8 cellular contexts compared by ENCODE assay signal in genomic region chr3:52046186-52046913, GRCh38. TPM values are rescaled to one million over a fixed set of nuclear protein-coding genes. Genes with fewer than 3 reads are reported as not detected.
DNase-seq lines count a peak whose midpoint lies in the region; ATAC-seq, FAIRE-seq and TF ChIP-seq lines count a peak whose summit lies in the region.

No MANE protein-coding gene starts in this region.

- H3K9me3 ChIP-seq in HepG2 (ENCODE audit: low read length) (no peaks in the 10 kb centered on the region), vagina (no peaks in the 10 kb centered on the region)

- intact Hi-C loops in Right ventricle myocardium inferior (cut with DNase I), result no loop called here
- intact Hi-C loops in cardiac septum (cut with DNase I), result no loop called here
- intact Hi-C loops in HepG2 (cut with micrococcal nuclease; ENCODE audit: unreplicated experiment), result no loop called here
- intact Hi-C loops in vagina (cut with DNase I), result no loop called here

- WGBS in HepG2 (ENCODE audit: low lambda C conversion rate), result 63% methylated on average over 9 of the region's 12 CpGs

- H3K4me3 ChIP-seq in HepG2 (replicated peaks in 1 of 3; ENCODE audit: insufficient read depth in 1 of 3, low read depth in 2 of 3, low read length in 3 of 3) (peak overlapping the region in 1 of 3 experiments; percentile 22; a peak in 1 of 6 replicates), vagina (no peak overlapping the region)

- peak overlapping the region; percentile 46 for H3K4me2 ChIP-seq in HepG2 (ENCODE audit: low read depth, low read length)

- H3K79me2 ChIP-seq in HepG2 (ENCODE audit: insufficient read depth, low read length), result no peaks in the 10 kb centered on the region

- TF ChIP-seq RAD21 in HepG2 (CRISPR knock-in tag; IDR thresholded peaks at IDR 0.05), result no peak

- H3K9ac ChIP-seq in HepG2 (ENCODE audit: insufficient read depth, low read depth, low read length), result peak overlapping the region; percentile 44; the same call in 1 of the 2 replicates

- H3K27ac ChIP-seq in caudate nucleus (ENCODE audit: low read depth, low read length) (peak overlapping the region; percentile 100), HepG2 (ENCODE audit: extremely low read length, insufficient read depth, low read length) (no peak overlapping the region), vagina (peak overlapping the region; percentile 95)

- peaks cover 35% of the 10 kb centered on the region for H3K4me1 ChIP-seq in HepG2 (ENCODE audit: insufficient read depth, low read length)
- H3K4me1 ChIP-seq in vagina, result peaks cover 75% of the 10 kb centered on the region

- TF ChIP-seq POLR2A in HepG2 (IDR thresholded peaks at IDR 0.05; ENCODE audit: insufficient read depth in 1 of 2, low read depth in 2 of 2, low read length in 2 of 2) (no peak), vagina (IDR thresholded peaks at IDR 0.05) (no peak)

- POLR2A ChIA-PET in HepG2 (lab: Yijun Ruan, JAX), result interaction anchor here (0.9 to 1.2 kb wide), 2 partner anchors 11 to 68 kb away, joined by 3 to 7 read pairs; no protein-coding TSS in a partner anchor

- TF ChIP-seq EP300 in HepG2 (IDR thresholded peaks at IDR 0.05; ENCODE audit: low read depth in 2 of 2, low read length in 2 of 2), result no peak
- no peak for TF ChIP-seq EP300 in HepG2 (CRISPR knock-in tag; IDR thresholded peaks at IDR 0.05; ENCODE audit: borderline replicate concordance)

- peaks cover 7 to 16% of the 10 kb centered on the region in 2 experiments; a peak in 4 of 5 replicates for H3K36me3 ChIP-seq in HepG2 (replicated peaks in 1 of 2; ENCODE audit: control insufficient read depth in 1 of 2, insufficient read depth in 2 of 2, low read length in 2 of 2)
- peaks cover 0 to 29% of the 10 kb centered on the region in 2 donors for H3K36me3 ChIP-seq in vagina

- H3K27me3 ChIP-seq in HepG2 (ENCODE audit: control insufficient read depth in 1 of 2, insufficient read depth in 2 of 2, low read length in 2 of 2), result no peaks in the 10 kb centered on the region; a peak in 1 of 5 replicates
- H3K27me3 ChIP-seq in vagina, result no peaks in the 10 kb centered on the region

- H2AFZ ChIP-seq in HepG2 (ENCODE audit: low read length), result no peak overlapping the region

- TF ChIP-seq CTCF in HepG2 (CRISPR knock-in tag; IDR thresholded peaks at IDR 0.05) (no peak), vagina (IDR thresholded peaks at IDR 0.05) (no peak)

- CTCF ChIA-PET in HepG2 (lab: Yijun Ruan, JAX; ENCODE audit: low intra/inter-chr PET ratio, low total read pairs), result no interaction called here

- no TSS peak for BruUV-seq in HepG2 (replicated peaks; lab: Mats Ljungman, UMichigan)

- DNase-seq in Right ventricle myocardium inferior (ENCODE audit: missing footprints) (no peak), cardiac septum (ENCODE audit: low spot score) (no peak), caudate nucleus (lab: John Stamatoyannopoulos, UW) (peak in 35 of 61 donors; percentile 27 to 71 (median 58)), HepG2 (ENCODE audit: low spot score) (no peak), vagina (ENCODE audit: extremely low spot score in 2 of 2) (no peak), AML-193 (lab: John Stamatoyannopoulos, UW) (no peak)
- DNase-seq in stimulated activated CD4-positive, alpha-beta T cell treated with anti-CD3 and anti-CD28 coated beads, Interleukin-1b, Interleukin-23, amount 100 ng/mL, for 48 hours, result no peak

- ATAC-seq in Right ventricle myocardium inferior (peak; percentile 54), HepG2 (peak; percentile 15), GM21737 (IDR thresholded peaks at IDR 0.05; ENCODE audit: unreplicated experiment) (no peak)

- FAIRE-seq in HepG2 (lab: Jason Lieb, UNC), result no peak

- no peaks in the 10 kb centered on the region for H4K20me1 ChIP-seq in HepG2 (ENCODE audit: insufficient read depth, low read length)

- in situ Hi-C loops in HepG2 (cut with HindIII; ENCODE audit: extremely low pct_ligation_motif_present, low pct_unique_long_range_greater_than_20kb), result no loop called here

TF ChIP-seq in HepG2, 621 proteins besides CTCF, POLR2A, EP300 and RAD21:
- peak; percentile 25; the same call in 1 of the 2 replicates for TF ChIP-seq ZNF768 (CRISPR knock-in tag; IDR thresholded peaks at IDR 0.05)
- TF ChIP-seq ZBTB26 (CRISPR knock-in tag; IDR thresholded peaks at IDR 0.05; ENCODE audit: borderline replicate concordance), result no peak
- TF ChIP-seq FOSL2 (CRISPR knock-in tag; IDR thresholded peaks at IDR 0.05), result 0 out of 2 replicates have a peak, but pooled peaks have one; percentile 30

RNA-seq across cellular contexts. Expression of gene DUSP7, which starts 10.0 kb away (rescaled TPM):
- total RNA-seq in Right ventricle myocardium inferior (25.0 TPM), cardiac septum (21.2 TPM), HepG2 (2016; rRNA removed; fragmentation: Illumina TruSeq; extraction: Trizol) (6.6 and 7.3 TPM in 2 replicates), vagina (59.9 TPM)
- total RNA-seq in HepG2 (2016; cell fraction: cytosol; rRNA removed; fragmentation: Illumina TruSeq; extraction: Trizol; ENCODE audit: low read depth), result 4.7 and 5.1 TPM in 2 replicates
- 5.1 and 7.0 TPM in 2 replicates for total RNA-seq in HepG2 (2016; cell fraction: insoluble cytoplasmic fraction; rRNA removed; fragmentation: Illumina TruSeq; extraction: Trizol)
- 14.7 and 15.2 TPM in 2 replicates for total RNA-seq in HepG2 (2016; cell fraction: membrane; rRNA removed; fragmentation: Illumina TruSeq; extraction: Trizol)
- total RNA-seq in HepG2 (2016; cell fraction: nucleus; rRNA removed; fragmentation: Illumina TruSeq; extraction: Trizol), result 4.6 and 4.7 TPM in 2 replicates
- 8.7 and 8.8 TPM in 2 replicates for polyA plus RNA-seq in HepG2 (2011; rRNA removed)
- 8.3 and 10.5 TPM in 2 replicates for polyA plus RNA-seq in HepG2 (2011; cell fraction: cytosol; rRNA removed)
- 5.7 and 6.3 TPM in 2 replicates for polyA plus RNA-seq in HepG2 (2011; cell fraction: nucleus; rRNA removed)
- polyA plus RNA-seq in HepG2 (2012), result 2.9 and 3.4 TPM in 2 replicates
- polyA plus RNA-seq in HepG2 (2016; cell fraction: cytosol; fragmentation: Illumina TruSeq; extraction: Trizol; ENCODE audit: low read depth), result 7.5 and 8.7 TPM in 2 replicates
- 9.3 and 11.6 TPM in 2 replicates for polyA plus RNA-seq in HepG2 (2016; cell fraction: insoluble cytoplasmic fraction; fragmentation: Illumina TruSeq; extraction: Trizol; ENCODE audit: low read depth)
- 15.7 and 19.4 TPM in 2 replicates for polyA plus RNA-seq in HepG2 (2016; cell fraction: membrane; fragmentation: Illumina TruSeq; extraction: Trizol; ENCODE audit: low read depth)
- polyA plus RNA-seq in HepG2 (2016; cell fraction: nucleus; fragmentation: Illumina TruSeq; extraction: Trizol; ENCODE audit: insufficient read depth, low read depth), result 7.9 and 8.3 TPM in 2 replicates
- polyA minus RNA-seq in HepG2 (2011; rRNA and poly(A)+ RNA removed; ENCODE audit: low replicate concordance), result 31.6 and 87.2 TPM in 2 replicates
- polyA minus RNA-seq in HepG2 (2011; cell fraction: cytosol; rRNA and poly(A)+ RNA removed), result 8.1 and 9.1 TPM in 2 replicates
- polyA minus RNA-seq in HepG2 (2011; cell fraction: nucleus; rRNA and poly(A)+ RNA removed), result 4.6 and 5.6 TPM in 2 replicates

RNA-seq across cellular contexts. Expression of gene RPL29, which starts 50.7 kb away (rescaled TPM):
- 677 TPM for total RNA-seq in Right ventricle myocardium inferior
- total RNA-seq in cardiac septum, result 466 TPM
- 1,348 and 1,507 TPM in 2 replicates for total RNA-seq in HepG2 (2016; rRNA removed; fragmentation: Illumina TruSeq; extraction: Trizol)
- 2,410 and 2,561 TPM in 2 replicates for total RNA-seq in HepG2 (2016; cell fraction: cytosol; rRNA removed; fragmentation: Illumina TruSeq; extraction: Trizol; ENCODE audit: low read depth)
- 1,336 and 1,557 TPM in 2 replicates for total RNA-seq in HepG2 (2016; cell fraction: insoluble cytoplasmic fraction; rRNA removed; fragmentation: Illumina TruSeq; extraction: Trizol)
- 3,125 and 3,259 TPM in 2 replicates for total RNA-seq in HepG2 (2016; cell fraction: membrane; rRNA removed; fragmentation: Illumina TruSeq; extraction: Trizol)
- total RNA-seq in HepG2 (2016; cell fraction: nucleus; rRNA removed; fragmentation: Illumina TruSeq; extraction: Trizol), result 561 and 582 TPM in 2 replicates
- polyA plus RNA-seq in HepG2 (2011; rRNA removed), result 2,212 and 2,263 TPM in 2 replicates
- 3,529 and 3,773 TPM in 2 replicates for polyA plus RNA-seq in HepG2 (2011; cell fraction: cytosol; rRNA removed)
- 1,156 and 1,364 TPM in 2 replicates for polyA plus RNA-seq in HepG2 (2011; cell fraction: nucleus; rRNA removed)
- 2,468 and 3,197 TPM in 2 replicates for polyA plus RNA-seq in HepG2 (2012)
- 3,334 and 3,729 TPM in 2 replicates for polyA plus RNA-seq in HepG2 (2016; cell fraction: cytosol; fragmentation: Illumina TruSeq; extraction: Trizol; ENCODE audit: low read depth)
- 2,145 and 2,237 TPM in 2 replicates for polyA plus RNA-seq in HepG2 (2016; cell fraction: insoluble cytoplasmic fraction; fragmentation: Illumina TruSeq; extraction: Trizol; ENCODE audit: low read depth)
- polyA plus RNA-seq in HepG2 (2016; cell fraction: membrane; fragmentation: Illumina TruSeq; extraction: Trizol; ENCODE audit: low read depth), result 4,346 and 4,410 TPM in 2 replicates
- 1,173 and 1,267 TPM in 2 replicates for polyA plus RNA-seq in HepG2 (2016; cell fraction: nucleus; fragmentation: Illumina TruSeq; extraction: Trizol; ENCODE audit: insufficient read depth, low read depth)
- 1,196 and 1,308 TPM in 2 replicates for polyA minus RNA-seq in HepG2 (2011; rRNA and poly(A)+ RNA removed; ENCODE audit: low replicate concordance)
- 819 and 837 TPM in 2 replicates for polyA minus RNA-seq in HepG2 (2011; cell fraction: cytosol; rRNA and poly(A)+ RNA removed)
- polyA minus RNA-seq in HepG2 (2011; cell fraction: nucleus; rRNA and poly(A)+ RNA removed), result 324 and 432 TPM in 2 replicates
- total RNA-seq in vagina, result 1,678 TPM

Comparison
In these comparisons a context has a peak if more than half of its experiments do, and no peak if none do; other contexts are left out.
1. DNase-seq: peak in caudate nucleus (35 of 61); none in Right ventricle myocardium inferior (single experiment), cardiac septum (single experiment), HepG2 (single experiment), vagina (0 of 2), stimulated activated CD4-positive, alpha-beta T cell treated with anti-CD3 and anti-CD28 coated beads, Interleukin-1b, Interleukin-23, amount 100 ng/mL, for 48 hours (single experiment) and AML-193 (0 of 2).